8 cellular contexts compared by ENCODE assay signal in genomic region chr11:64250406-64250874, GRCh38. TPM values are rescaled to one million over a fixed set of nuclear protein-coding genes. Genes with fewer than 3 reads are reported as not detected.
DNase-seq lines count a peak whose midpoint lies in the region; TF ChIP-seq lines count a peak whose summit lies in the region.

No MANE protein-coding gene starts in this region.

- H3K27ac Mint-ChIP-seq in CD14-positive monocyte = peak overlapping the region in 1 of 7 donors; percentile 66

- peaks cover 9 to 15% of the 10 kb centered on the region in 2 donors for H3K36me3 Mint-ChIP-seq in CD14-positive monocyte

- TF ChIP-seq EP300 in neural cell (conservative IDR thresholded peaks at IDR 0.05; ENCODE audit: poor library complexity, severe bottlenecking) = no peak

- DNase-seq in CD14-positive monocyte (ENCODE audit: low spot score) (no peak), LNCaP clone FGC (ENCODE audit: low read depth) (no peak), coronary artery (ENCODE audit: low spot score) (no peak), anterior cingulate cortex (lab: John Stamatoyannopoulos, UW) (no peak), cortex of kidney (lab: John Stamatoyannopoulos, UW) (no peak), activated gamma-delta T cell treated with Interleukin-2 at 50 U/mL for 16 hours (no peak)
- DNase-seq in stimulated activated naive CD4-positive, alpha-beta T cell (lab: John Stamatoyannopoulos, UW) = no peak

- peak overlapping the region; percentile 50 for H3K9ac ChIP-seq in neural cell (ENCODE audit: low read length)

- no peaks in the 10 kb centered on the region for H3K9me3 ChIP-seq in neural cell (ENCODE audit: low read length)

- no peak for TF ChIP-seq RAD21 in neural cell (conservative IDR thresholded peaks at IDR 0.05)

- H4K20me1 ChIP-seq in neural cell (ENCODE audit: insufficient read depth) = no peaks in the 10 kb centered on the region

- no peak overlapping the region for H3K4me2 ChIP-seq in neural cell (ENCODE audit: low read length)

- H3K4me3 ChIP-seq in LNCaP clone FGC (ENCODE audit: low read depth, low read length) (peak overlapping the region; percentile 52; the same call in 1 of the 2 replicates), coronary artery (peak overlapping the region; percentile 83), neural cell (ENCODE audit: low read length) (peak overlapping the region; percentile 59)

- H3K79me2 ChIP-seq in neural cell (replicated peaks; ENCODE audit: insufficient read depth, low read length) = peaks cover 8% of the 10 kb centered on the region

- H3K4me3 Mint-ChIP-seq in CD14-positive monocyte = peak overlapping the region; percentile 81 to 90

- H3K9me2 ChIP-seq in neural cell (ENCODE audit: insufficient read depth, low read length) = no peaks in the 10 kb centered on the region

- peaks cover 3 to 10% (median 8%) of the 10 kb centered on the region in 3 donors for H3K27me3 Mint-ChIP-seq in CD14-positive monocyte (ENCODE audit: low read depth in 3 of 3)

- TF ChIP-seq CTCF in CD14-positive monocyte (IDR thresholded peaks at IDR 0.05) (no peak), LNCaP clone FGC (IDR thresholded peaks at IDR 0.05; ENCODE audit: control insufficient read depth, extremely low read depth, insufficient read depth) (no peak), coronary artery (IDR thresholded peaks at IDR 0.05) (no peak), neural cell (IDR thresholded peaks at IDR 0.05; ENCODE audit: poor library complexity, severe bottlenecking) (no peak)

- no peaks in the 10 kb centered on the region for H3F3A ChIP-seq in neural cell (ENCODE audit: insufficient read depth, low read length, poor library complexity, severe bottlenecking)

- no peaks in the 10 kb centered on the region for H3K9me3 Mint-ChIP-seq in CD14-positive monocyte

- no peak overlapping the region for H2AFZ ChIP-seq in neural cell (ENCODE audit: low read depth, low read length)

- no peaks in the 10 kb centered on the region for H3K36me3 ChIP-seq in neural cell (ENCODE audit: insufficient read depth, low read length)

- peaks cover 8% of the 10 kb centered on the region for H3K27me3 ChIP-seq in neural cell (ENCODE audit: insufficient read depth, low read depth, low read length)

- H3K27ac ChIP-seq in coronary artery = no peak overlapping the region
- H3K27ac ChIP-seq in neural cell (ENCODE audit: low read length) = peak overlapping the region; percentile 5

- H3K4me1 Mint-ChIP-seq in CD14-positive monocyte = peaks cover 46% of the 10 kb centered on the region

- intact Hi-C loops in CD14-positive monocyte (cut with micrococcal nuclease) = loop anchor here in 1 of 2 donors (2.0 to 5.0 kb wide), 2 partner anchors 37 to 50 kb away; partner anchors contain the start of genes CATSPERZ and GPR137

TF ChIP-seq in neural cell, 6 proteins besides CTCF, POLR2A, EP300 and RAD21:
- no peak for TF ChIP-seq SMC3 (conservative IDR thresholded peaks at IDR 0.05; ENCODE audit: poor library complexity)
- TF ChIP-seq MXI1 (conservative IDR thresholded peaks at IDR 0.05; ENCODE audit: poor library complexity, severe bottlenecking) = no peak
- TF ChIP-seq POLR2AphosphoS5 (IDR thresholded peaks at IDR 0.05) = no peak

RNA-seq across cellular contexts. Expression of gene PLCB3, which starts 0.9 kb away (rescaled TPM):
- polyA plus RNA-seq in CD14-positive monocyte (1 to 10 TPM; 1.1 to 1.4 TPM), neural cell (2.1 and 3.4 TPM in 2 replicates)
- polyA minus RNA-seq in neural cell = 1.9 and 3.4 TPM in 2 replicates

RNA-seq across cellular contexts. Expression of gene PPP1R14B, which starts 3.7 kb away (rescaled TPM):
- polyA plus RNA-seq in CD14-positive monocyte (10 to 100 TPM; 11.7 to 34.2 TPM), neural cell (400 and 475 TPM in 2 replicates)
- polyA minus RNA-seq in neural cell = 138 and 181 TPM in 2 replicates

RNA-seq across cellular contexts. Expression of gene FKBP2, which starts 9.5 kb away (rescaled TPM):
- polyA plus RNA-seq in CD14-positive monocyte (10 to 100 TPM; 71.1 to 80.7 TPM), neural cell (36.9 and 47.4 TPM in 2 replicates)
- polyA minus RNA-seq in neural cell = 13.1 and 17.8 TPM in 2 replicates

RNA-seq across cellular contexts. Expression of gene VEGFB, which starts 16.1 kb away (rescaled TPM):
- under 1 TPM in 1 of 2 donors, not detected in 1; 0.40 TPM for polyA plus RNA-seq in CD14-positive monocyte
- polyA plus RNA-seq in neural cell = 4.8 and 6.1 TPM in 2 replicates
- polyA minus RNA-seq in neural cell = 2.8 and 2.9 TPM in 2 replicates

RNA-seq across cellular contexts. Expression of gene DNAJC4, which starts 20.1 kb away (rescaled TPM):
- 10 to 100 TPM; 25.5 to 32.5 TPM for polyA plus RNA-seq in CD14-positive monocyte
- 20.3 and 23.9 TPM in 2 replicates for polyA plus RNA-seq in neural cell
- 11.4 and 16.1 TPM in 2 replicates for polyA minus RNA-seq in neural cell

Comparison
In these comparisons a context has a peak if more than half of its experiments do, and no peak if none do; other contexts are left out.
1. RNA of gene PPP1R14B, which starts 3.7 kb away (polyA plus RNA-seq): 400 to 475 TPM in neural cell; 11.7 to 34.2 TPM in CD14-positive monocyte; every median in the first group is over 10 times any median in the second.
2. Peak in every context shown above with its lines, with median percentiles within 50 percentile points of each other: H3K4me3 ChIP-seq.